In the genomic region with DNA sequence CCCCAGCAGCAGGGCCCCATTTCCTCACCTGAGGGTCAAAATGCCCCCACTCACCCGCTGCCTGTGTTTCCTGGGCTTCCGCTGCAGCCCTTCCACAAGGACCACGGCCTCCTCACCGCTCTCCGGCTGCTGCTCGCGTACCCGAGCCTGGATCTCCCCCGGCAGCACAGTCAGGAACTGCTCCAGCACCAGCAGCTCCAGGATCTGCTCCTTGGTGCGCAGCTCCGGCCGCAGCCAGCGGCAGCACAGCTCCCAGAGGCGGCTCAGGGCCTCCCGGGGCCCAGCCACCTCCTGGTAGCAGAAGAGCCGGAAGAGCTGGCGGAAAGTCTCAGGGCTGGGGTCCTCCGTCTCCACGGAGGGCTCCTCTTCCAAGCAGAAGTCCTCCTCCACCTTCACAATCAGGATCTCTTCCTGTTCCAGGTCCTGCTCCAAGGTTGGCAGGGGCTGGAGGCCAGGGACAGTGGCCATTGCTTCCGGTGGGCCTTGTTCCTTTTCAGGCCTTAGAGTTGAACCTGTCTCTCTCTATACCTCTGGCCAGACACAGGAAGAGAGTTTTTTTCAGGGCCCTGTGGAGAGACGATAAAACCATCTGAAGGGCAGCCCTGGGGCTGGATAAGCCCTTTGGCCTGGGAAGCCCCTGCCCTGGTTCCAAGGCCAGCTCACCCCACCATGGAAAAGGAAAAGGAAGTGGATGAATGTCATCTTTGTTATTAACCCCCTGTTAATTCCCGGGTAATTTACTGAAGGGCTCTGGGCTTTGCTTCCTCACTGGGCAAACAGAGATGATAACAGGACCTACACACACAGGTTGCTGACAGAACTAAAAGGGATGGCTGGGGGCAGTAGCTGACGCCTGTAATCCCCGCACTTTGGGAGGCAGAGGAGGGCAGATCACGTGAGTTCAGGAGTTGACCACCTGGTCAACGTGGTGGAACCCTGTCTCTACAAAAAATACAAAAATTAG, we compare ENCODE assay signal across 1 cellular context.
TF ChIP-seq lines count a peak whose summit lies in the region.

No MANE protein-coding gene starts in this region.

TF ChIP-seq in K562, 482 proteins besides CTCF, POLR2A, EP300 and RAD21:
- TF ChIP-seq MED1 (CRISPR knock-in tag; IDR thresholded peaks at IDR 0.05; ENCODE audit: borderline replicate concordance) (no peak), BHLHE40 (IDR thresholded peaks at IDR 0.05; ENCODE audit: low read length) (peak; percentile 65; the same call in 1 of the 2 replicates), TARDBP (IDR thresholded peaks at IDR 0.05) (no peak), RAD51 (IDR thresholded peaks at IDR 0.05; ENCODE audit: borderline replicate concordance, low read depth) (peak; percentile 41; the same call in 1 of the 2 replicates), HNRNPLL (IDR thresholded peaks at IDR 0.05; ENCODE audit: low read depth, low read length, poor library complexity, severe bottlenecking) (no peak), TFAP4 (CRISPR knock-in tag; IDR thresholded peaks at IDR 0.05; ENCODE audit: borderline replicate concordance) (no peak), TOE1 (IDR thresholded peaks at IDR 0.05; ENCODE audit: borderline replicate concordance) (peak; percentile 72; the same call in 1 of the 2 replicates), TOE1 (CRISPR knock-in tag; IDR thresholded peaks at IDR 0.05; ENCODE audit: borderline replicate concordance, low read depth) (no peak), TFE3 (CRISPR knock-in tag; IDR thresholded peaks at IDR 0.05) (peak; percentile 53)
- TF ChIP-seq, protein P1, sequence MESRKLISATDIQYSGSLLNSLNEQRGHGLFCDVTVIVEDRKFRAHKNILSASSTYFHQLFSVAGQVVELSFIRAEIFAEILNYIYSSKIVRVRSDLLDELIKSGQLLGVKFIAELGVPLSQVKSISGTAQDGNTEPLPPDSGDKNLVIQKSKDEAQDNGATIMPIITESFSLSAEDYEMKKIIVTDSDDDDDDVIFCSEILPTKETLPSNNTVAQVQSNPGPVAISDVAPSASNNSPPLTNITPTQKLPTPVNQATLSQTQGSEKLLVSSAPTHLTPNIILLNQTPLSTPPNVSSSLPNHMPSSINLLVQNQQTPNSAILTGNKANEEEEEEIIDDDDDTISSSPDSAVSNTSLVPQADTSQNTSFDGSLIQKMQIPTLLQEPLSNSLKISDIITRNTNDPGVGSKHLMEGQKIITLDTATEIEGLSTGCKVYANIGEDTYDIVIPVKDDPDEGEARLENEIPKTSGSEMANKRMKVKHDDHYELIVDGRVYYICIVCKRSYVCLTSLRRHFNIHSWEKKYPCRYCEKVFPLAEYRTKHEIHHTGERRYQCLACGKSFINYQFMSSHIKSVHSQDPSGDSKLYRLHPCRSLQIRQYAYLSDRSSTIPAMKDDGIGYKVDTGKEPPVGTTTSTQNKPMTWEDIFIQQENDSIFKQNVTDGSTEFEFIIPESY (CRISPR knock-in tag; IDR thresholded peaks at IDR 0.05): peak; percentile 87
